19 cellular contexts compared by ENCODE assay signal in the genomic region with DNA sequence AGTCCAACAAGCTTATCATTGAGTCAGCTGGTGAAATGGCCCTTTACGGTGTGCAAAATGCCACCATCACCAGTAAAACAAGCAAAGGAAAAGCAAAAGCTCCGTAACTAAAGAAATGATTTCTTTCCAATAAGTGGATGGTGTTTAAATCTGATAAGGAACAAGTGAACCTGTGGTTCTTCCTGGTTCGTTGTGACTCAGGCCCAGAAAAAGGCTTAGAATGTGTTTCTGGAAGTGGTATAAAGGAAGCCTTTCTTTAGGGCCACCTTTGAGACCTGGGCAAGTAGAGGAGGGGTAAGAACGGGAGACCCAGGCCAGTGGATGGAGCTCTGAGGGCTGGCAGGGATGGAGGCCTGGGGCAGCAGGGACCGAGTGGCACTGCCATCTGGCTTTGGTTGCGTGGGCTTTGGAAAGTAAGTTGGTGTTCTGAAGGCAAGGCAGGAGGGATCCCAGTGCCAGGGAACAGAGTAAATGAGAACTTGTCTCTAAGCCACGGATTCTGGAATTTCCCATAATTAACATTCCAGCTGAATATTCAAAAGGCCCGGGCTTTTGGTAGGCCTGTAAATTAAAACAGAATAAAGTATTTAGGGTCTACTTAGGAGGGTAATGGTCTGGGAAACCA.
"Had no signal": no experiment of that assay in that cellular context is flagged by ENCODE, and none has a peak within 500 bp of the region (broad histone marks: within the 10 kb centered on the region; RNA-seq: fewer than 3 reads in every experiment).

No MANE protein-coding gene starts in this region.

- H3K4me1 Mint-ChIP-seq: activated naive CD8-positive, alpha-beta T cell treated with anti-CD3 and anti-CD28 coated beads, Interleukin-2, amount 50 U/mL, for 24 hours; immature natural killer cell; memory B cell; natural killer cell; stimulated activated naive CD8-positive, alpha-beta T cell treated with anti-CD3 and anti-CD28 coated beads, Interleukin-15, amount 100 ng/mL, for 72 hours; T-cell had no signal

- H3K36me3 ChIP-seq: colonic mucosa, right lobe of liver, thoracic aorta had no signal

- H3K9me3 ChIP-seq: colonic mucosa, psoas muscle, right lobe of liver, SK-N-SH, thoracic aorta had no signal

- H3K4me3 Mint-ChIP-seq: activated naive CD4-positive, alpha-beta T cell treated with anti-CD3 and anti-CD28 coated beads for 36 hours; activated naive CD8-positive, alpha-beta T cell treated with anti-CD3 and anti-CD28 coated beads, Interleukin-2, amount 50 U/mL, for 24 hours; immature natural killer cell; memory B cell; natural killer cell; stimulated activated naive CD8-positive, alpha-beta T cell treated with anti-CD3 and anti-CD28 coated beads, Interleukin-15, amount 100 ng/mL, for 72 hours; T-cell had no signal

- H3K4me1 ChIP-seq: colonic mucosa, psoas muscle, right lobe of liver had no signal

- H3K27me3 ChIP-seq: colonic mucosa, right lobe of liver had no signal

- H3K4me2 ChIP-seq: SK-N-SH had no signal

- ATAC-seq: activated naive CD8-positive, alpha-beta T cell treated with anti-CD3 and anti-CD28 coated beads, Interleukin-2, amount 50 U/mL, for 24 hours; esophagus mucosa; natural killer cell; psoas muscle; right lobe of liver; stimulated activated naive CD8-positive, alpha-beta T cell treated with anti-CD3 and anti-CD28 coated beads, Interleukin-15, amount 100 ng/mL, for 72 hours; T-cell had no signal

- FAIRE-seq: endometrium had no signal

- DNase-seq: activated CD4-positive, alpha-beta T cell treated with anti-CD3 and anti-CD28 coated beads, Interleukin-2, amount 50 U/mL, for 4 hours; activated CD4-positive, CD25-positive, alpha-beta regulatory T cell treated with anti-CD3 and anti-CD28 coated beads, Interleukin-2, amount 50 U/mL, for 72 hours; activated naive CD4-positive, alpha-beta T cell treated with anti-CD3 and anti-CD28 coated beads for 36 hours; activated naive CD8-positive, alpha-beta T cell treated with anti-CD3 and anti-CD28 coated beads, Interleukin-2, amount 50 U/mL, for 24 hours; colonic mucosa; immature natural killer cell; natural killer cell; occipital lobe; psoas muscle; right lobe of liver; SK-N-SH; stimulated activated naive CD8-positive, alpha-beta T cell treated with anti-CD3 and anti-CD28 coated beads, Interleukin-15, amount 100 ng/mL, for 72 hours; T-cell; T1000 had no signal

- H3K27ac Mint-ChIP-seq: activated naive CD4-positive, alpha-beta T cell treated with anti-CD3 and anti-CD28 coated beads for 36 hours; activated naive CD8-positive, alpha-beta T cell treated with anti-CD3 and anti-CD28 coated beads, Interleukin-2, amount 50 U/mL, for 24 hours; activated T-helper 2 cell treated with anti-CD3 and anti-CD28 coated beads, Interferon-gamma antibody, Interleukin-2, Interleukin-4, amounts not matched to agents 10 μg/mL and 5 μg/mL and 100 μg/mL, durations not matched to agents 14 hours and 24 hours and 36 hours; immature natural killer cell; memory B cell; natural killer cell; T-cell had no signal

- H3K36me3 Mint-ChIP-seq: immature natural killer cell, memory B cell, natural killer cell, T-cell had no signal

- H3K4me3 ChIP-seq: colonic mucosa, psoas muscle, right lobe of liver, thoracic aorta had no signal

- H3K9ac ChIP-seq: SK-N-SH had no signal

- H3K9me3 Mint-ChIP-seq: activated naive CD4-positive, alpha-beta T cell treated with anti-CD3 and anti-CD28 coated beads for 36 hours; activated naive CD8-positive, alpha-beta T cell treated with anti-CD3 and anti-CD28 coated beads, Interleukin-2, amount 50 U/mL, for 24 hours; activated T-helper 2 cell treated with anti-CD3 and anti-CD28 coated beads, Interferon-gamma antibody, Interleukin-2, Interleukin-4, amounts not matched to agents 10 μg/mL and 5 μg/mL and 100 μg/mL, durations not matched to agents 14 hours and 24 hours and 36 hours; immature natural killer cell; memory B cell; natural killer cell; stimulated activated naive CD8-positive, alpha-beta T cell treated with anti-CD3 and anti-CD28 coated beads, Interleukin-15, amount 100 ng/mL, for 72 hours; T-cell had no signal

- H3K27ac ChIP-seq: colonic mucosa, psoas muscle, right lobe of liver, thoracic aorta had no signal
